In genomic region chr20:4179545-4179944, GRCh38 we compare ENCODE assay signal across 6 cellular contexts.
"Had no signal": no experiment of that assay in that cellular context is flagged by ENCODE, and none has a peak within 500 bp of the region (broad histone marks: within the 10 kb centered on the region; RNA-seq: fewer than 3 reads in every experiment).

No MANE protein-coding gene starts in this region.

- FAIRE-seq: HTR-8/SVneo had no signal

- DNase-seq: IMR-90, KBM-7, KG1 had no signal

- H3K27ac ChIP-seq: HL-60, KMS-11 had no signal

- H3K4me2 ChIP-seq: KMS-11 had no signal

- H3K9ac ChIP-seq: KMS-11 had no signal
